Comparison of ENCODE assay signal across 12 cellular contexts in the genomic region with DNA sequence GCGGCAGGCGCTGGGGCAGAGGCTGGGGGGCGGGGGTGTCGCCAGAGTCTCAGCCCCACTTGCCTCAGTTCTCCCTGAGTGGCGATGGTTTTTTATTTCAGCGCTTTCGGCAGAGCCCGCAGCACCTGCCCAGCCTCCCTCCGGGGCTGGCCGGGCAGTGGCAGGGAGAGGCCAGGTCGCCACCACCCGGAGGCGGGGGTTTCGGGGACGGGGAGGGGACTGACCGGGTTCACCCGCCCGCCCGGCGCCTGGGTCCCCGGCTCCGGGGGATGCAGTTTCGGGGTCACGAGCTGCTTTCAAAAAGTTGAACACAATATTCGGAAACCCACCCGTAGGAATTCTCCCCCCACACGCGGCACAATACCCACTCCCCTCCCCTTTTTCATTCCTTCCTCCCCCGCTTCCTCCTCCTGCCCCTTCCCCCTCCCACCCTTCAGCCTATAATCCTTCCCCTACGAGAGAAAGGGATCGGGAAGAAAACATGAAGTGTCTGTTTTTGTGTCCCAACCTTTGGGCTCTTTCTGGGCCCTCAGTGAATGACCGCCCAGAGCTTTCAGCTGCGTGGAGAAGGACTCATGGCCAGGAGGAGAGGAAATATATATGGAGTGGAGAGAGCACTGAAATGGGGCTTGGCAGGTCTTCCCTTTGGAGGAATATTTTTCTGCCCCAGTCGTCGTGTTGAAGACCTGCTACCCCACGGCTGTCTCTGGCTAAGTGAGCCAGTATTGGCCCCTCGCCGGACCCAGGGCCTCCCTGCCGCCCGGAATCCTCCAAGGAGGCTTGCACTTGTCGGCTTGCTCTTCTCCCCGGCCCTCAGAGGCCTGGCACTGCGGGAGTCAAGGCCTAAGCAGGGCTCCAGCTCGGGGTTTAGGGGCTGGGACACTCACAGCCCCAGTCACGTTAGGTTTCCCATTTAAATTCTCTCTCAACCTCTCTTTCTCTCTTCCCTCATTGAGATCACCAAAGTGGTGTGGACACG. TPM values are rescaled to one million over a fixed set of nuclear protein-coding genes. Genes with fewer than 3 reads are reported as not detected.
DNase-seq lines count a peak whose midpoint lies in the region; ATAC-seq, FAIRE-seq and TF ChIP-seq lines count a peak whose summit lies in the region.
"Had no signal": no experiment of that assay in that cellular context is flagged by ENCODE, and none has a peak within 500 bp of the region (broad histone marks: within the 10 kb centered on the region; RNA-seq: fewer than 3 reads in every experiment).

No MANE protein-coding gene starts in this region.

- TF ChIP-seq CTCF in left ventricle myocardium inferior (IDR thresholded peaks at IDR 0.05; ENCODE audit: borderline replicate concordance), result no peak
- TF ChIP-seq CTCF in brain (conservative IDR thresholded peaks at IDR 0.05), result no peak

- peaks cover 65% of the 10 kb centered on the region for H3K4me1 Mint-ChIP-seq in brain

- no peak for DNase-seq in left ventricle myocardium inferior
- DNase-seq in Right ventricle myocardium inferior (ENCODE audit: missing footprints), result no peak
- DNase-seq in urothelium cell line (ENCODE audit: low spot score), result peak; percentile 62
- no peak for DNase-seq in COR-L47 (lab: John Stamatoyannopoulos, UW)
- no peak for DNase-seq in kidney glomerular epithelial cell (lab: John Stamatoyannopoulos, UW)
- DNase-seq in NOMO-1 treated with DMSO at 0.1 percent for 48 hours (lab: John Stamatoyannopoulos, UW; ENCODE audit: unreplicated experiment), result no peak
- DNase-seq: CD4-positive, alpha-beta memory T cell; NCI-H2107 had no signal

- H3K4me3 Mint-ChIP-seq in brain, result peak overlapping the region; percentile 25 to 89 (median 79)

- peaks cover 95% of the 10 kb centered on the region for H3K27me3 Mint-ChIP-seq in brain

- no peak for ATAC-seq in Right ventricle myocardium inferior

- H3K36me3 Mint-ChIP-seq in brain, result no peaks in the 10 kb centered on the region
- H3K36me3 Mint-ChIP-seq: CD4-positive, alpha-beta memory T cell had no signal

- H3K4me3 ChIP-seq in left ventricle myocardium inferior, result peak overlapping the region; percentile 56
- H3K4me3 ChIP-seq in mesodermal cell (ENCODE audit: extremely low read depth, insufficient read depth, low read length, poor library complexity, severe bottlenecking), result peak overlapping the region; percentile 8

- no peak for FAIRE-seq in urothelium cell line (lab: Jason Lieb, UNC)
- FAIRE-seq: colon had no signal

- 1 to 2% methylated on average over 30 to 33 of the region's 46 CpGs for WGBS in mesodermal cell (ENCODE audit: insufficient coverage in 2 of 2), 2 experiments

- H3K4me1 ChIP-seq in left ventricle myocardium inferior (peaks cover 70% of the 10 kb centered on the region), mesodermal cell (ENCODE audit: control insufficient read depth, insufficient read depth, low read length, poor library complexity, severe bottlenecking) (peaks cover 27% of the 10 kb centered on the region)

- no peaks in the 10 kb centered on the region for H3K9me3 Mint-ChIP-seq in brain
- H3K9me3 Mint-ChIP-seq: CD4-positive, alpha-beta memory T cell had no signal

- H3K9me3 ChIP-seq in left ventricle myocardium inferior (replicated peaks) (no peaks in the 10 kb centered on the region), mesodermal cell (ENCODE audit: control insufficient read depth, low read length) (no peaks in the 10 kb centered on the region)

- no peak overlapping the region for H3K27ac ChIP-seq in left ventricle myocardium inferior (replicated peaks)
- H3K27ac ChIP-seq in mesodermal cell (ENCODE audit: low read depth, low read length, severe bottlenecking), result no peak overlapping the region

- H3K36me3 ChIP-seq in left ventricle myocardium inferior (no peaks in the 10 kb centered on the region), mesodermal cell (ENCODE audit: control insufficient read depth, insufficient read depth, low read length) (no peaks in the 10 kb centered on the region)

- peak overlapping the region in 3 of 5 experiments; percentile 66 to 97 (median 92) for H3K27ac Mint-ChIP-seq in brain
- H3K27ac Mint-ChIP-seq: CD4-positive, alpha-beta memory T cell had no signal

- peaks cover 100% of the 10 kb centered on the region for H3K27me3 ChIP-seq in left ventricle myocardium inferior (ENCODE audit: low read depth)

- intact Hi-C loops in left ventricle myocardium inferior (cut with micrococcal nuclease), result no loop called here
- intact Hi-C loops in Right ventricle myocardium inferior (cut with DNase I), result no loop called here

RNA-seq across cellular contexts. Expression of gene SIX3, which starts 2.1 kb away (rescaled TPM):
- total RNA-seq in left ventricle myocardium inferior (not detected), Right ventricle myocardium inferior (not detected)
- polyA plus RNA-seq in brain (ENCODE audit: insufficient read depth, low read depth, low replicate concordance), result 30.9 TPM
- not detected for polyA plus RNA-seq in mesodermal cell (2013, experiment 1 of 2)
- polyA plus RNA-seq in mesodermal cell (2013, experiment 2 of 2), result not detected
- total RNA-seq: CD4-positive, alpha-beta memory T cell; renal cortical epithelial cell had no signal
- polyA plus RNA-seq: CD4-positive, alpha-beta memory T cell had no signal
